ENCODE assay signal across 1 cellular context in the genomic region with DNA sequence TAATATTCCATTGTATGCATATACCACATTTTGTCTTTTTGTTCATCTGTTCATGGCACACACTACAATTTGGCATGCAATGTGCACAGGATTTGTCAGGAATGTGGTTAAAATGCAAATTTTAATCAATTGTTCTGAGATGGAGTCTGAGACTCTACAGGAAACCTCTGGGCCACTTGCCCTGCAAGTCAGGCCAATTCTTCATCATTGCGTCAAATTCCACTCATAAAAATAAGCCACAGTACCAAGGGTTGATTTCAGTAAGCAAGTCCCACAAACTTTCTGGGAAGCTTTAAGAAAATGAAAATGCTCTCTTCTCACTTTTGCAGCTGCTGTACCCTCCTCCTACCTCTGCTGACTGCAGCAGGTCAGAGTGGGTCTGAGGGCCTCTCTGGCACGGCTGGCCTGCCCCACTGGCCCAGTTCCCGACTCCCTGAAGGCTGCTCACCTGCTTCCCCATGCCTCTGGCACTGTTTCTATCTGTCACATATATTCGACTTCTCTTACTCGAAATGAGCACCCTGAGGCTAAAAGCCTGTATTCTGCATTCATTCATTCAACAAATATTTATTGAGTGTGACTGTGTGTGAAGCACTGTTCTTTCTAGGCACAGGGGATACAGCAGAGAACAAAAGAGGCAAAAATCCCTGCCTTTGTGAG.
TF ChIP-seq lines count a peak whose summit lies in the region.

No MANE protein-coding gene starts in this region.

TF ChIP-seq in H1, 55 proteins besides CTCF, POLR2A, EP300 and RAD21:
- TF ChIP-seq CBX5 (IDR thresholded peaks at IDR 0.05; ENCODE audit: low read depth, low read length) (no peak), TEAD4 (IDR thresholded peaks at IDR 0.05; ENCODE audit: low read depth, low read length) (no peak), SUZ12 (IDR thresholded peaks at IDR 0.05; ENCODE audit: low read length) (no peak), FOSL1 (IDR thresholded peaks at IDR 0.05; ENCODE audit: insufficient read depth, low read depth, low read length) (no peak), CEBPB (IDR thresholded peaks at IDR 0.05; ENCODE audit: low read depth, low read length) (no peak), KDM5A (IDR thresholded peaks at IDR 0.05; ENCODE audit: low read length) (no peak), CREB1 (IDR thresholded peaks at IDR 0.05) (no peak), GABPA (IDR thresholded peaks at IDR 0.05; ENCODE audit: borderline replicate concordance, insufficient read depth, low read length) (no peak), CTBP2 (IDR thresholded peaks at IDR 0.05; ENCODE audit: borderline replicate concordance, insufficient read depth, insufficient read length, low read length) (no peak), ZNF274 (IDR thresholded peaks at IDR 0.05; ENCODE audit: borderline replicate concordance, extremely low read depth, low read length) (no peak), BRCA1 (IDR thresholded peaks at IDR 0.05; ENCODE audit: low read depth, low read length) (no peak), TBP (IDR thresholded peaks at IDR 0.05; ENCODE audit: low read depth, low read length) (no peak), RFX5 (IDR thresholded peaks at IDR 0.05; ENCODE audit: borderline replicate concordance, low read depth, low read length) (no peak), SP2 (IDR thresholded peaks at IDR 0.05; ENCODE audit: low read length) (no peak), CHD2 (IDR thresholded peaks at IDR 0.05; ENCODE audit: low read length) (no peak), SP1 (IDR thresholded peaks at IDR 0.05; ENCODE audit: low read depth, low read length) (no peak), ASH2L (IDR thresholded peaks at IDR 0.05; ENCODE audit: low read length) (no peak)
- TF ChIP-seq, protein P1, sequence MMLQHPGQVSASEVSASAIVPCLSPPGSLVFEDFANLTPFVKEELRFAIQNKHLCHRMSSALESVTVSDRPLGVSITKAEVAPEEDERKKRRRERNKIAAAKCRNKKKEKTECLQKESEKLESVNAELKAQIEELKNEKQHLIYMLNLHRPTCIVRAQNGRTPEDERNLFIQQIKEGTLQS (IDR thresholded peaks at IDR 0.05; ENCODE audit: insufficient read depth, low read depth, low read length) = no peak
